17 cellular contexts compared by ENCODE assay signal in genomic region chr4:102641796-102642195, GRCh38.
A peak's percentile ranks its signal among the peaks of the same experiment; 100 is the strongest.
DNase-seq lines count a peak whose midpoint lies in the region; ATAC-seq lines count a peak whose summit lies in the region.
"Had no signal": no experiment of that assay in that cellular context is flagged by ENCODE, and none has a peak within 500 bp of the region (broad histone marks: within the 10 kb centered on the region; RNA-seq: fewer than 3 reads in every experiment).

No MANE protein-coding gene starts in this region.

- peaks cover 12% of the 10 kb centered on the region for H3K4me1 Mint-ChIP-seq in activated T-cell treated with anti-CD3 and anti-CD28 coated beads, Interleukin-2, amount 50 U/mL, for 24 hours (ENCODE audit: low read depth)
- H3K4me1 Mint-ChIP-seq: GM23338 had no signal

- no peaks in the 10 kb centered on the region for H3K79me2 ChIP-seq in trophoblast cell (ENCODE audit: control insufficient read depth, insufficient read depth, low read length, poor library complexity)

- H4K91ac ChIP-seq in trophoblast cell (ENCODE audit: low read depth, low read length), result no peak overlapping the region

- intact Hi-C loops in head of caudate nucleus (cut with DNase I), result no loop called here

- H4K12ac ChIP-seq in trophoblast cell (ENCODE audit: low read depth, low read length), result no peak overlapping the region

- peak overlapping the region; percentile 98 for H3K23ac ChIP-seq in trophoblast cell (ENCODE audit: low read length)

- ATAC-seq in HG02938 (IDR thresholded peaks at IDR 0.05; ENCODE audit: unreplicated experiment), result no peak
- ATAC-seq: GM23338 had no signal

- no peak overlapping the region for H3K4me2 ChIP-seq in trophoblast cell (ENCODE audit: low read length)
- H3K4me2 ChIP-seq: BLaER1, GM23338, KMS-11 had no signal

- H3K36me3 Mint-ChIP-seq in activated T-cell treated with anti-CD3 and anti-CD28 coated beads, Interleukin-2, amount 50 U/mL, for 24 hours (ENCODE audit: low read depth), result peaks cover 35% of the 10 kb centered on the region

- no peak overlapping the region for H2AFZ ChIP-seq in trophoblast cell (ENCODE audit: insufficient read depth, low read length, poor library complexity)
- H2AFZ ChIP-seq: GM23338 had no signal

- H4K8ac ChIP-seq in trophoblast cell (ENCODE audit: low read depth, low read length), result no peak overlapping the region

- no peak overlapping the region for H3K27ac Mint-ChIP-seq in activated T-cell treated with anti-CD3 and anti-CD28 coated beads, Interleukin-2, amount 50 U/mL, for 24 hours
- H3K27ac Mint-ChIP-seq: GM23338 had no signal

- no peaks in the 10 kb centered on the region for H3K27me3 Mint-ChIP-seq in activated T-cell treated with anti-CD3 and anti-CD28 coated beads, Interleukin-2, amount 50 U/mL, for 24 hours

- no peaks in the 10 kb centered on the region for H3K27me3 ChIP-seq in adipocyte (replicated peaks; ENCODE audit: control insufficient read depth, insufficient read depth, low read length)
- no peaks in the 10 kb centered on the region for H3K27me3 ChIP-seq in trophoblast cell (ENCODE audit: insufficient read depth, low read length)
- H3K27me3 ChIP-seq: BLaER1 had no signal

- H3K9ac ChIP-seq in adipocyte (ENCODE audit: low read length) (peak overlapping the region; percentile 57), trophoblast cell (ENCODE audit: low read length) (no peak overlapping the region)
- H3K9ac ChIP-seq: BLaER1, KMS-11 had no signal

- no peak overlapping the region for H2BK120ac ChIP-seq in trophoblast cell (ENCODE audit: insufficient read depth, low read length, poor library complexity)

- no peak overlapping the region for H3K27ac ChIP-seq in trophoblast cell (ENCODE audit: low read depth, low read length)
- H3K27ac ChIP-seq: BLaER1, KMS-11 had no signal

- H3K36me3 ChIP-seq in adipocyte (ENCODE audit: control insufficient read depth, insufficient read depth, low read length, severe bottlenecking) (peaks cover 3% of the 10 kb centered on the region), trophoblast cell (ENCODE audit: control insufficient read depth in 1 of 2, insufficient read depth in 2 of 2, low read length in 2 of 2) (peaks cover 14 to 30% of the 10 kb centered on the region in 2 experiments)

- H3K9me3 ChIP-seq in adipocyte (ENCODE audit: control insufficient read depth, low read length), result no peaks in the 10 kb centered on the region
- no peaks in the 10 kb centered on the region for H3K9me3 ChIP-seq in trophoblast cell (ENCODE audit: insufficient read depth, low read depth, low read length)
- H3K9me3 ChIP-seq: BLaER1 had no signal

- H3K4me3 ChIP-seq in adipocyte (ENCODE audit: low read length), result peak overlapping the region; percentile 61
- H3K4me3 ChIP-seq in trophoblast cell (ENCODE audit: low read depth, low read length), result no peak overlapping the region
- H3K4me3 ChIP-seq: BLaER1, GM23338 had no signal

- no peaks in the 10 kb centered on the region for H3K9me3 Mint-ChIP-seq in activated T-cell treated with anti-CD3 and anti-CD28 coated beads, Interleukin-2, amount 50 U/mL, for 24 hours
- H3K9me3 Mint-ChIP-seq: GM23338 had no signal

- DNase-seq in Ammon's horn (ENCODE audit: low spot score), result peak; percentile 82
- no peak for DNase-seq in adipocyte (ENCODE audit: low read depth)
- DNase-seq in head of caudate nucleus, result peak in 26 of 42 donors; percentile 13 to 78 (median 47)
- DNase-seq in trophoblast cell, result no peak
- no peak for DNase-seq in activated T-cell treated with anti-CD3 and anti-CD28 coated beads, Interleukin-2, amount 50 U/mL, for 24 hours
- DNase-seq in DMS79 treated with DMSO at 0.1 percent for 48 hours (lab: John Stamatoyannopoulos, UW), result no peak
- no peak for DNase-seq in Kasumi-1 (lab: John Stamatoyannopoulos, UW)
- DNase-seq: 8988T, GF-D8, NCI-H1092, NCI-H2081 treated with DMSO at 0.1 percent for 48 hours, NCI-H510A, NCI-H82 had no signal

- no peak overlapping the region for H2BK5ac ChIP-seq in trophoblast cell (ENCODE audit: low read depth, low read length, poor library complexity)

- H3K14ac ChIP-seq in trophoblast cell (ENCODE audit: low read length), result no peak overlapping the region

- no peak overlapping the region for H2BK12ac ChIP-seq in trophoblast cell (ENCODE audit: low read length)

- H3K18ac ChIP-seq in trophoblast cell (ENCODE audit: low read length), result no peak overlapping the region

- H3K4me3 Mint-ChIP-seq in activated T-cell treated with anti-CD3 and anti-CD28 coated beads, Interleukin-2, amount 50 U/mL, for 24 hours, result no peak overlapping the region
- H3K4me3 Mint-ChIP-seq: GM23338 had no signal

- no peak overlapping the region for H2AK5ac ChIP-seq in trophoblast cell (ENCODE audit: low read length)

- H3K4me1 ChIP-seq in adipocyte (ENCODE audit: control insufficient read depth, insufficient read depth, low read length) (peaks cover 25% of the 10 kb centered on the region), trophoblast cell (ENCODE audit: control insufficient read depth in 1 of 2, insufficient read depth in 2 of 2, low read length in 2 of 2) (peaks cover 0 to 3% of the 10 kb centered on the region in 2 experiments)
- H3K4me1 ChIP-seq: BLaER1 had no signal

- H3K79me1 ChIP-seq in trophoblast cell (ENCODE audit: low read length), result peaks cover 2% of the 10 kb centered on the region

- H3K4ac ChIP-seq in trophoblast cell (ENCODE audit: low read depth, low read length), result no peak overlapping the region

Comparison
In these comparisons a context has a peak if more than half of its experiments do, and no peak if none do; other contexts are left out.
1. DNase-seq: peak in Ammon's horn (single experiment) and head of caudate nucleus (26 of 42); none in adipocyte (single experiment), trophoblast cell (0 of 2), activated T-cell treated with anti-CD3 and anti-CD28 coated beads, Interleukin-2, amount 50 U/mL, for 24 hours (single experiment), DMS79 treated with DMSO at 0.1 percent for 48 hours (single experiment) and Kasumi-1 (0 of 2).